7 cellular contexts compared by ENCODE assay signal in the genomic region with DNA sequence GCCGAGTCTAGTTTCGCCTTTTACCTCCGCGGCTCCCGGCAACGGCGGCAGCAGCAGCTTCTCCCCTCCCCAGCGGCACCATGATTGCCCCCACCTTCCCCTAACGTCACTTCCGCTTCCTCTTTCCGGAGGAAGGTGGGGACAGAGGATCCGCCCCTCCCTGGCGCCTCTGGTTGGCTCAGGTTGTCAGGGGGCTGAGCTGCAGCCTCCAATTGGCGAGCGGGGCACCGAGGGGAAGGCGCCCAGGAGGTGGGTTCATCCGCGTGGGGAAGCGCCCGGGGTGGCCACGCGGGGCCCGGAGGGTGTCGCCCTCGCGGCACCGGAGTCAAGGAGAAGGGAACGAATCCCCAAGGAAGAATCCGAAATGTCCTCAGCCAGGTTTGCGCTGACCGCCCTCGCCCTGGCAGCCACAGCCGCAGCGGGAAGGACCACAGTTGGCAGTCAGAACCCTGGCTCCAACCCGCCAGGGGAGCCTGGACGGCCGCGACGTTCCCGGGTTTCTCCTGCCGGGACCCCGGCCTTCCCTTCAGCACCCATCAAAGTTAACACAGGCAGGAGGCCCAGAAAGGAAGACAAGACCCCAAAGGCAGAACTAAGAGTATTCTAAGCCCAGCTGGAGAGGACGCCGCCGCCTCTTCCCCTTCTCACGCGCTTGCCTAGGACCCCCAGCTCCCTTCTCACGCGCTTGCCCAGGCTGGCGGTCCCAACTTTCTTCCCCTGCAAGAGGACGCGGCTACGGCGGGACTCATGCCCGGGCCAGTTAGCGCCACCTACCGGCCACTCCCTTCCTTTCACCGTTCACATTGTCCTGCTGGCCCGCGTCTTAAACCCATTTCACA. TPM values are rescaled to one million over a fixed set of nuclear protein-coding genes. Genes with fewer than 3 reads are reported as not detected.
DNase-seq lines count a peak whose midpoint lies in the region; ATAC-seq and TF ChIP-seq lines count a peak whose summit lies in the region.

TSS of gene MTF1 (minus strand) at position 86 of the 839 bp plus-strand sequence. CDS start 1,934 bp downstream, outside the sequence.

- peaks cover 6 to 19% of the 10 kb centered on the region in 2 donors for H3K4me1 ChIP-seq in ascending aorta

- H3K27ac ChIP-seq in ascending aorta: peak within 1 kb of the TSS; percentile 82 to 87

- peaks cover 31 to 36% of the 10 kb centered on the region in 2 donors for H3K36me3 ChIP-seq in ascending aorta

- H3K9me3 Mint-ChIP-seq in T-helper 2 cell treated with Interferon-gamma antibody and Interleukin-4, amounts not matched to agents 5 μg/mL and 100 μg/mL, for 36 hours: no peaks in the 10 kb centered on the region

- peak within 1 kb of the TSS; percentile 68 to 80 for H3K4me3 ChIP-seq in ascending aorta

- H3K36me3 Mint-ChIP-seq in T-helper 2 cell treated with Interferon-gamma antibody and Interleukin-4, amounts not matched to agents 5 μg/mL and 100 μg/mL, for 36 hours (ENCODE audit: low read depth): peaks cover 20% of the 10 kb centered on the region

- peak; percentile 66 to 91 (median 81) for TF ChIP-seq CTCF in ascending aorta (IDR thresholded peaks at IDR 0.05)

- peak within 1 kb of the TSS; percentile 95 for H3K27ac Mint-ChIP-seq in T-helper 2 cell treated with Interferon-gamma antibody and Interleukin-4, amounts not matched to agents 5 μg/mL and 100 μg/mL, for 36 hours

- intact Hi-C loops in ascending aorta (cut with DNase I): loop anchor here (1.0 to 2.0 kb wide), 5 partner anchors 51 to 263 kb away; partner anchors contain the start of genes UTP11 and YRDC

- peak within 1 kb of the TSS; percentile 93 for H3K4me3 Mint-ChIP-seq in T-helper 2 cell treated with Interferon-gamma antibody and Interleukin-4, amounts not matched to agents 5 μg/mL and 100 μg/mL, for 36 hours

- no peaks in the 10 kb centered on the region for H3K27me3 Mint-ChIP-seq in T-helper 2 cell treated with Interferon-gamma antibody and Interleukin-4, amounts not matched to agents 5 μg/mL and 100 μg/mL, for 36 hours (ENCODE audit: low read depth)

- peaks cover 25% of the 10 kb centered on the region for H3K4me1 Mint-ChIP-seq in T-helper 2 cell treated with Interferon-gamma antibody and Interleukin-4, amounts not matched to agents 5 μg/mL and 100 μg/mL, for 36 hours (ENCODE audit: low read depth)

- no peaks in the 10 kb centered on the region for H3K27me3 ChIP-seq in ascending aorta

- ATAC-seq in GM18502 (IDR thresholded peaks at IDR 0.05; ENCODE audit: poor library complexity, unreplicated experiment) (peak; percentile 91), HG02970 (IDR thresholded peaks at IDR 0.05; ENCODE audit: low FRiP score, unreplicated experiment) (peak; percentile 86)

- DNase-seq in NCI-H1930 (lab: John Stamatoyannopoulos, UW) (peak; percentile 94 to 96), ascending aorta (ENCODE audit: low spot score in 2 of 2) (peak; percentile 92 to 98), hepatic stellate cell (ENCODE audit: low spot score) (peak; percentile 99), renal cortical epithelial cell (ENCODE audit: low read depth) (peak; percentile 90)
- peak; percentile 95 for DNase-seq in T-helper 2 cell treated with Interferon-gamma antibody and Interleukin-4, amounts not matched to agents 5 μg/mL and 100 μg/mL, for 36 hours (ENCODE audit: low spot score)

- no peaks in the 10 kb centered on the region for H3K9me3 ChIP-seq in ascending aorta

RNA-seq across cellular contexts. Expression of gene MTF1, which starts in this region (rescaled TPM):
- total RNA-seq in ascending aorta (10.6 TPM), renal cortical epithelial cell (2.6 and 9.1 TPM in 2 replicates)

Comparison
In these comparisons a context has a peak if more than half of its experiments do, and no peak if none do; other contexts are left out.
1. Peak in every context shown above with its lines: DNase-seq, ATAC-seq, H3K4me3 ChIP-seq and H3K27ac ChIP-seq.